10 cellular contexts compared by ENCODE assay signal in the genomic region with DNA sequence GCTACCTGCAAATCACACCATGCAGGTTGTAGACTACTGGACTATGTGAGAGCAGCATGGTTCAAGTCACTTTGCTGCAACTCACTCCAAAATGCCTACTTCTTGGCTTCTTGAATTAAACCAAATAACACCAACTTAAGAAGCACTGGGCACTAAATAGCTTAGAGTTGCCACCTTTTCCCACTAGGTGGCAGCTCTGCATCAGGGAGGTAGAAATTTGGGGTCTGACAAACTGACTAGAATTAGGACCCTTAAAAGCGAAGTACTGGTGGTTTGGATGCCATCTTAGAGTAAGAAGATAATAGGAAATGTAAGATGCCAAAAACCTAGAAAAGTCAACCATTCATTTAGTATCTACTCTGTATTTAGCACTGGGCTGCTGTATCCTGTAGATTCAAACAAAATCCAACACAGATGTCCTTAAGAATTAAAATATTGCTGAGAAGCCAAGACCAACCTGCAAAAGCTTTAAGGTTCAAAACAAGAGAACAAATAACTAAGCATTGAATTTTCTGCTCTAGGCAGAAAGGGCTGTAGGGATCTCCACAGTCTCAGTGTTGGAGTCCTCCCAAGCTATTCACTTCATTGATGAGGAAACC.
DNase-seq lines count a peak whose midpoint lies in the region; ATAC-seq and TF ChIP-seq lines count a peak whose summit lies in the region.
"Had no signal": no experiment of that assay in that cellular context is flagged by ENCODE, and none has a peak within 500 bp of the region (broad histone marks: within the 10 kb centered on the region; RNA-seq: fewer than 3 reads in every experiment).

No MANE protein-coding gene starts in this region.

- ATAC-seq in WTC11: peak; percentile 78
- no peak for ATAC-seq in GM19452 (IDR thresholded peaks at IDR 0.05; ENCODE audit: unreplicated experiment)
- no peak for ATAC-seq in HG02759 (IDR thresholded peaks at IDR 0.05; ENCODE audit: unreplicated experiment)
- no peak for ATAC-seq in GM18517 (IDR thresholded peaks at IDR 0.05; ENCODE audit: unreplicated experiment)
- no peak for ATAC-seq in HG02981 (IDR thresholded peaks at IDR 0.05; ENCODE audit: unreplicated experiment)

- H3K9me3 Mint-ChIP-seq in WTC11: no peaks in the 10 kb centered on the region
- H3K9me3 Mint-ChIP-seq: stimulated activated naive CD8-positive, alpha-beta T cell treated with anti-CD3 and anti-CD28 coated beads, Interleukin-15, Interleukin-2, amounts not matched to agents 100 ng/mL and 50 ng/mL, for 24 hours had no signal

- no peaks in the 10 kb centered on the region for H3K27me3 ChIP-seq in H7 (ENCODE audit: control insufficient read depth, insufficient read depth, low read length)

- H3K36me3 ChIP-seq in H7 (replicated peaks; ENCODE audit: control insufficient read depth, insufficient read depth, low read length): no peaks in the 10 kb centered on the region

- CTCF ChIA-PET in WTC11 (lab: Charles Lee): interaction anchor here (0.6 to 6.6 kb wide), 42 partner anchors 9 to 422 kb away, joined by 3 to 140 read pairs (median 4); a partner anchor contains a TSS

- H3K27me3 Mint-ChIP-seq in WTC11 (ENCODE audit: low read depth): no peaks in the 10 kb centered on the region

- no peak overlapping the region for H3K4me3 Mint-ChIP-seq in WTC11
- H3K4me3 Mint-ChIP-seq: stimulated activated naive CD8-positive, alpha-beta T cell treated with anti-CD3 and anti-CD28 coated beads, Interleukin-15, Interleukin-2, amounts not matched to agents 100 ng/mL and 50 ng/mL, for 24 hours had no signal

- no peak overlapping the region for H3K27ac ChIP-seq in C4-2B

- peaks cover 23% of the 10 kb centered on the region for H3K4me1 Mint-ChIP-seq in WTC11

- POLR2A ChIA-PET in WTC11 (lab: Charles Lee): no interaction called here

- H3K4me3 ChIP-seq in H7 (ENCODE audit: insufficient read depth, low read depth, low read length): no peak overlapping the region

- no peaks in the 10 kb centered on the region for H3K36me3 Mint-ChIP-seq in WTC11

- no peak overlapping the region for H3K27ac Mint-ChIP-seq in WTC11
- H3K27ac Mint-ChIP-seq: stimulated activated naive CD8-positive, alpha-beta T cell treated with anti-CD3 and anti-CD28 coated beads, Interleukin-15, Interleukin-2, amounts not matched to agents 100 ng/mL and 50 ng/mL, for 24 hours had no signal

- DNase-seq in H7 (peak; percentile 36), WTC11 (ENCODE audit: low spot score) (peak; percentile 51), left kidney (ENCODE audit: low read depth, low spot score) (peak; percentile 70)
- DNase-seq: activated CD4-positive, CD25-positive, alpha-beta regulatory T cell had no signal

- TF ChIP-seq CTCF in C4-2B (conservative IDR thresholded peaks at IDR 0.05) (peak; percentile 77), WTC11 (IDR thresholded peaks at IDR 0.05) (peak; percentile 59)

TF ChIP-seq in WTC11, 78 proteins besides CTCF, POLR2A, EP300 and RAD21:
- TF ChIP-seq NFYB (CRISPR knock-in tag; conservative IDR thresholded peaks at IDR 0.05; ENCODE audit: low read depth) (no peak), SP1 (CRISPR knock-in tag; conservative IDR thresholded peaks at IDR 0.05) (no peak), ZNF263 (CRISPR knock-in tag; IDR thresholded peaks at IDR 0.05; ENCODE audit: low read depth) (no peak), ZNF121 (CRISPR knock-in tag; IDR thresholded peaks at IDR 0.05) (no peak), ETV6 (CRISPR knock-in tag; IDR thresholded peaks at IDR 0.05) (no peak), SMAD3 (CRISPR knock-in tag; IDR thresholded peaks at IDR 0.05; ENCODE audit: borderline replicate concordance) (no peak), OVOL2 (CRISPR knock-in tag; IDR thresholded peaks at IDR 0.05; ENCODE audit: borderline replicate concordance) (no peak), MXD4 (CRISPR knock-in tag; IDR thresholded peaks at IDR 0.05; ENCODE audit: borderline replicate concordance) (no peak), RELA (CRISPR knock-in tag; IDR thresholded peaks at IDR 0.05; ENCODE audit: borderline replicate concordance) (no peak)
- TF ChIP-seq, protein P1, sequence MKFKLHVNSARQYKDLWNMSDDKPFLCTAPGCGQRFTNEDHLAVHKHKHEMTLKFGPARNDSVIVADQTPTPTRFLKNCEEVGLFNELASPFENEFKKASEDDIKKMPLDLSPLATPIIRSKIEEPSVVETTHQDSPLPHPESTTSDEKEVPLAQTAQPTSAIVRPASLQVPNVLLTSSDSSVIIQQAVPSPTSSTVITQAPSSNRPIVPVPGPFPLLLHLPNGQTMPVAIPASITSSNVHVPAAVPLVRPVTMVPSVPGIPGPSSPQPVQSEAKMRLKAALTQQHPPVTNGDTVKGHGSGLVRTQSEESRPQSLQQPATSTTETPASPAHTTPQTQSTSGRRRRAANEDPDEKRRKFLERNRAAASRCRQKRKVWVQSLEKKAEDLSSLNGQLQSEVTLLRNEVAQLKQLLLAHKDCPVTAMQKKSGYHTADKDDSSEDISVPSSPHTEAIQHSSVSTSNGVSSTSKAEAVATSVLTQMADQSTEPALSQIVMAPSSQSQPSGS (CRISPR knock-in tag; IDR thresholded peaks at IDR 0.05; ENCODE audit: borderline replicate concordance, low read depth): no peak
- TF ChIP-seq, protein P2, sequence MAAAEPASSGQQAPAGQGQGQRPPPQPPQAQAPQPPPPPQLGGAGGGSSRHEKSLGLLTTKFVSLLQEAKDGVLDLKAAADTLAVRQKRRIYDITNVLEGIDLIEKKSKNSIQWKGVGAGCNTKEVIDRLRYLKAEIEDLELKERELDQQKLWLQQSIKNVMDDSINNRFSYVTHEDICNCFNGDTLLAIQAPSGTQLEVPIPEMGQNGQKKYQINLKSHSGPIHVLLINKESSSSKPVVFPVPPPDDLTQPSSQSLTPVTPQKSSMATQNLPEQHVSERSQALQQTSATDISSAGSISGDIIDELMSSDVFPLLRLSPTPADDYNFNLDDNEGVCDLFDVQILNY (CRISPR knock-in tag; IDR thresholded peaks at IDR 0.05): no peak
- TF ChIP-seq, protein P3, sequence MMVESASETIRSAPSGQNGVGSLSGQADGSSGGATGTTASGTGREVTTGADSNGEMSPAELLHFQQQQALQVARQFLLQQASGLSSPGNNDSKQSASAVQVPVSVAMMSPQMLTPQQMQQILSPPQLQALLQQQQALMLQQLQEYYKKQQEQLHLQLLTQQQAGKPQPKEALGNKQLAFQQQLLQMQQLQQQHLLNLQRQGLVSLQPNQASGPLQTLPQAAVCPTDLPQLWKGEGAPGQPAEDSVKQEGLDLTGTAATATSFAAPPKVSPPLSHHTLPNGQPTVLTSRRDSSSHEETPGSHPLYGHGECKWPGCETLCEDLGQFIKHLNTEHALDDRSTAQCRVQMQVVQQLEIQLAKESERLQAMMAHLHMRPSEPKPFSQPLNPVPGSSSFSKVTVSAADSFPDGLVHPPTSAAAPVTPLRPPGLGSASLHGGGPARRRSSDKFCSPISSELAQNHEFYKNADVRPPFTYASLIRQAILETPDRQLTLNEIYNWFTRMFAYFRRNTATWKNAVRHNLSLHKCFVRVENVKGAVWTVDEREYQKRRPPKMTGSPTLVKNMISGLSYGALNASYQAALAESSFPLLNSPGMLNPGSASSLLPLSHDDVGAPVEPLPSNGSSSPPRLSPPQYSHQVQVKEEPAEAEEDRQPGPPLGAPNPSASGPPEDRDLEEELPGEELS (CRISPR knock-in tag; IDR thresholded peaks at IDR 0.05): no peak
- TF ChIP-seq, protein P4, sequence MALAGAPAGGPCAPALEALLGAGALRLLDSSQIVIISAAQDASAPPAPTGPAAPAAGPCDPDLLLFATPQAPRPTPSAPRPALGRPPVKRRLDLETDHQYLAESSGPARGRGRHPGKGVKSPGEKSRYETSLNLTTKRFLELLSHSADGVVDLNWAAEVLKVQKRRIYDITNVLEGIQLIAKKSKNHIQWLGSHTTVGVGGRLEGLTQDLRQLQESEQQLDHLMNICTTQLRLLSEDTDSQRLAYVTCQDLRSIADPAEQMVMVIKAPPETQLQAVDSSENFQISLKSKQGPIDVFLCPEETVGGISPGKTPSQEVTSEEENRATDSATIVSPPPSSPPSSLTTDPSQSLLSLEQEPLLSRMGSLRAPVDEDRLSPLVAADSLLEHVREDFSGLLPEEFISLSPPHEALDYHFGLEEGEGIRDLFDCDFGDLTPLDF (CRISPR knock-in tag; IDR thresholded peaks at IDR 0.05): no peak
